8 cellular contexts compared by ENCODE assay signal in the genomic region with DNA sequence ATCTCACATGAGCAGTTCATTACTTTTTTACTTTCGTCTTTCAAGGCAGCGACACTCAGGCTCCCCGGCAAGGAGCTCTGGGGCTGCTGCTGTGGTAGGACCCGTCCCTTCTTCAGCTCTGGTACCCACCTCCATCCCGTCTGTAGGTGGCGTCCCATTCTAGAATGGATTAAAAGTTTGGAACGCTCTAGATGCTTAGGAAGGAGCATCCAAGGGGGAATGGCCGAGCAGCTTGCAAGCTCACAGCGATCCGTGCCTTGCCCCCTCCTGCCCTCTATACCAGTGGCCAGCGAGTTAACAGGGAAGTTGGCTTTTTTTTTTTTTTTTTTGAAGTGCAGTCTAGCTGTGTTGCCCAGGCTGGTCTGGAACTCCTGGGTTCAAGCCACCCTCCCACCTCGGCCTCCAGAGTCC. TPM values are rescaled to one million over a fixed set of nuclear protein-coding genes. Genes with fewer than 3 reads are reported as not detected.
DNase-seq lines count a peak whose midpoint lies in the region; ATAC-seq and TF ChIP-seq lines count a peak whose summit lies in the region.

No MANE protein-coding gene starts in this region.

- peaks cover 4 to 18% of the 10 kb centered on the region in 2 donors for H3K4me1 ChIP-seq in mucosa of rectum (ENCODE audit: control insufficient read depth in 2 of 2, insufficient read depth in 2 of 2, low read length in 2 of 2)

- no peak overlapping the region for H3K9ac ChIP-seq in mucosa of rectum (ENCODE audit: low read depth in 1 of 2, low read length in 2 of 2)

- no peaks in the 10 kb centered on the region for H3K9me3 ChIP-seq in mucosa of rectum (ENCODE audit: control insufficient read depth in 2 of 2, low read length in 2 of 2)

- H3K27me3 Mint-ChIP-seq in activated T-cell treated with anti-CD3 and anti-CD28 coated beads, Interleukin-2, amount 50 U/mL, for 4 hours (ENCODE audit: low read depth) = no peaks in the 10 kb centered on the region
- no peaks in the 10 kb centered on the region for H3K27me3 Mint-ChIP-seq in activated T-cell treated with anti-CD3 and anti-CD28 coated beads, Interleukin-2, amount 50 U/mL, for 24 hours

- H3K36me3 Mint-ChIP-seq in activated T-cell treated with anti-CD3 and anti-CD28 coated beads, Interleukin-2, amount 50 U/mL, for 4 hours (ENCODE audit: insufficient read depth) = no peaks in the 10 kb centered on the region
- no peaks in the 10 kb centered on the region for H3K36me3 Mint-ChIP-seq in activated T-cell treated with anti-CD3 and anti-CD28 coated beads, Interleukin-2, amount 50 U/mL, for 24 hours (ENCODE audit: low read depth)

- peak overlapping the region; percentile 38 to 61 for H3K27ac ChIP-seq in mucosa of rectum (ENCODE audit: low read depth in 2 of 2, low read length in 2 of 2)

- no peaks in the 10 kb centered on the region for H3K27me3 ChIP-seq in mucosa of rectum (ENCODE audit: control insufficient read depth in 2 of 2, insufficient read depth in 2 of 2, low read length in 2 of 2)

- H3K27ac Mint-ChIP-seq in activated T-cell treated with anti-CD3 and anti-CD28 coated beads, Interleukin-2, amount 50 U/mL, for 24 hours = no peak overlapping the region

- no peak overlapping the region for H3K4me3 Mint-ChIP-seq in activated T-cell treated with anti-CD3 and anti-CD28 coated beads, Interleukin-2, amount 50 U/mL, for 4 hours
- H3K4me3 Mint-ChIP-seq in activated T-cell treated with anti-CD3 and anti-CD28 coated beads, Interleukin-2, amount 50 U/mL, for 24 hours = no peak overlapping the region

- H3K4me1 Mint-ChIP-seq in activated T-cell treated with anti-CD3 and anti-CD28 coated beads, Interleukin-2, amount 50 U/mL, for 4 hours (ENCODE audit: low read depth) = peaks cover 4% of the 10 kb centered on the region
- peaks cover 5% of the 10 kb centered on the region for H3K4me1 Mint-ChIP-seq in activated T-cell treated with anti-CD3 and anti-CD28 coated beads, Interleukin-2, amount 50 U/mL, for 24 hours (ENCODE audit: low read depth)

- ATAC-seq in activated T-cell treated with anti-CD3 and anti-CD28 coated beads, Interleukin-2, amount 50 U/mL, for 4 hours = peak; percentile 35 to 36

- peak; percentile 57 for TF ChIP-seq CTCF in astrocyte of the cerebellum (IDR thresholded peaks at IDR 0.05; ENCODE audit: low read depth, low read length, missing control alignments)

- H3K4me3 ChIP-seq in astrocyte of the cerebellum (ENCODE audit: low read depth, low read length) = no peak overlapping the region
- peak overlapping the region in 1 of 2 donors; percentile 13 for H3K4me3 ChIP-seq in mucosa of rectum (ENCODE audit: low read length in 2 of 2)

- H3K36me3 ChIP-seq in mucosa of rectum (ENCODE audit: control insufficient read depth in 2 of 2, insufficient read depth in 2 of 2, low read length in 2 of 2) = peaks cover 0 to 10% of the 10 kb centered on the region in 2 donors

- H3K9me3 Mint-ChIP-seq in activated T-cell treated with anti-CD3 and anti-CD28 coated beads, Interleukin-2, amount 50 U/mL, for 4 hours = no peaks in the 10 kb centered on the region
- no peaks in the 10 kb centered on the region for H3K9me3 Mint-ChIP-seq in activated T-cell treated with anti-CD3 and anti-CD28 coated beads, Interleukin-2, amount 50 U/mL, for 24 hours

- no peak for DNase-seq in activated T-cell treated with anti-CD3 and anti-CD28 coated beads, Interleukin-2, amount 50 U/mL, for 4 hours
- DNase-seq in activated T-cell treated with anti-CD3 and anti-CD28 coated beads, Interleukin-2, amount 50 U/mL, for 24 hours = no peak
- DNase-seq in HuH-7.5 (ENCODE audit: low spot score) (peak; percentile 76), astrocyte of the cerebellum (ENCODE audit: low read depth) (no peak), DMS79 treated with DMSO at 0.1 percent for 48 hours (lab: John Stamatoyannopoulos, UW) (no peak), NCI-H1105 (lab: John Stamatoyannopoulos, UW) (no peak)
- DNase-seq in stimulated activated CD4-positive, alpha-beta T cell treated with anti-CD3 and anti-CD28 coated beads, Interleukin-4, amount 100 ng/mL, for 4 hours = no peak

- in situ Hi-C loops in astrocyte of the cerebellum (cut with HindIII; ENCODE audit: low sequenced_read_pairs) = no loop called here

RNA-seq across cellular contexts. Expression of a gene that starts 22.8 kb away (rescaled TPM):
- 10 to 100 TPM; 13.4 to 17.3 (median 15.2) TPM for total RNA-seq in activated T-cell treated with anti-CD3 and anti-CD28 coated beads, Interleukin-2, amount 50 U/mL, for 4 hours

RNA-seq across cellular contexts. Expression of a gene that starts 50.2 kb away (rescaled TPM):
- 10 to 100 TPM in 1 of 3 donors, 1 to 10 TPM in 2; 8.9 to 10.4 (median 9.0) TPM for total RNA-seq in activated T-cell treated with anti-CD3 and anti-CD28 coated beads, Interleukin-2, amount 50 U/mL, for 4 hours

RNA-seq across cellular contexts. Expression of a gene that starts 53.7 kb away (rescaled TPM):
- 10 to 100 TPM; 40.7 to 55.0 (median 42.6) TPM for total RNA-seq in activated T-cell treated with anti-CD3 and anti-CD28 coated beads, Interleukin-2, amount 50 U/mL, for 4 hours
